22 cellular contexts compared by ENCODE assay signal in the genomic region with DNA sequence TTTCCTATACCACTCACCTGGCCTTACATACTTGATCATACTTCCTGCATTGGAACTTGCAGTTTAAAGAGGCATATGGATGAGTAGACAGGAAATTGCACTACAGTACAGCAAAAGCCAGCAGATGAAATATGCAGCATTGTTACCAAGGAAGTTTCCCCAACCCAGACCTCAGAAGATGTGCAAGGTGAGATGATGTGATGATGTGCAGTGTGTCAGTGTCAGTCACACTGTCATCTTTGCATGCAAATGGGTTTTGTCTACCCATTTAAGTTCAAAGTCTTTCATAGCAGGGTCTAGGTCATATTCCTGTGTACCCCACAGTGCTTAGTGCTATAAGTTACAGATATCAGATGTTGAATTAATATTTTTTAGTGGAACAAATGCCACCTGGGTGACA.
"Had no signal": no experiment of that assay in that cellular context is flagged by ENCODE, and none has a peak within 500 bp of the region (broad histone marks: within the 10 kb centered on the region; RNA-seq: fewer than 3 reads in every experiment).

No MANE protein-coding gene starts in this region.

- DNase-seq: KBM-7, NCI-H1092, NCI-H1105 treated with DMSO at 0.1 percent for 48 hours, NCI-H1417 treated with DMSO at 0.1 percent for 48 hours, NCI-H146, NCI-H1694 treated with DMSO at 0.1 percent for 48 hours, NCI-H1930, NCI-H2081, NCI-H2107, NCI-H226, NCI-H446, NCI-H510A, NCI-H524 treated with DMSO at 0.1 percent for 48 hours, NCI-H69, NCI-H774, SHP77 treated with DMSO at 0.1 percent for 48 hours, SJCRH30 had no signal

- H3K27me3 ChIP-seq: SJCRH30 had no signal

- H3K4me3 ChIP-seq: SJCRH30 had no signal

- ATAC-seq: Panc1, Right ventricle myocardium inferior, SK-N-SH treated with all-trans-retinoic acid at 6 μM for 48 hours had no signal

- H3K27ac ChIP-seq: HL-60, RWPE1 had no signal

- H3K9me3 ChIP-seq: SJCRH30 had no signal
